16 cellular contexts compared by ENCODE assay signal in the genomic region with DNA sequence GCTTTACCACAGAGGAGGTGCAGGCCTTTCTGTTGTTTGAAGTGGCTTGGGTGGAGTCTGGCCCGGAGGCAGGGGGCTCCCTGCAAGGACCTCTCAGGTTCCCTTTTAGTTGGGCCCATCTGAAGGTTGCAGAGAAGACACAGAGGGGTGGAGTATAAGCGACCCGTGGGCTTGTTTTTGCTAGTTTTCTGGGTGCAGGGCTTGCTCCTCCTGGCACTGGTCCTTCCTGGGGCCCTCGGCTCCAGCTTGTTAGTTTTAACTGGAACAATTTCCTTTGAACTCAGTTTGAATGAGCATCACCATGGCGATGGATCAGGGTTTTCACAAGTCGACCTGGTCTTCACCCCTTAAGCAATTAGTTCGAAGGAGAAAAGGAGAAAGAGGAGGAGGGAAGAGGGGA. TPM values are rescaled to one million over a fixed set of nuclear protein-coding genes. Genes with fewer than 3 reads are reported as not detected.
DNase-seq lines count a peak whose midpoint lies in the region; ATAC-seq and TF ChIP-seq lines count a peak whose summit lies in the region.
"Had no signal": no experiment of that assay in that cellular context is flagged by ENCODE, and none has a peak within 500 bp of the region (broad histone marks: within the 10 kb centered on the region; RNA-seq: fewer than 3 reads in every experiment).

No MANE protein-coding gene starts in this region.

- H3F3A ChIP-seq in neural cell (ENCODE audit: insufficient read depth, low read length, poor library complexity, severe bottlenecking) = no peaks in the 10 kb centered on the region

- intact Hi-C loops in testis (cut with DNase I; ENCODE audit: low total_unique reads) = no loop called here

- H3K4me3 ChIP-seq in duodenal mucosa (ENCODE audit: low read depth in 1 of 2, low read length in 2 of 2) (peak overlapping the region; percentile 6 to 58), neural cell (ENCODE audit: low read length) (peak overlapping the region; percentile 10), testis (no peak overlapping the region)
- H3K4me3 ChIP-seq: psoas muscle, tibial artery had no signal

- H3K4me2 ChIP-seq in neural cell (ENCODE audit: low read length) = no peak overlapping the region

- H3K27me3 ChIP-seq in duodenal mucosa (ENCODE audit: control insufficient read depth in 1 of 2, insufficient read depth in 2 of 2, low read length in 2 of 2) (no peaks in the 10 kb centered on the region), neural cell (ENCODE audit: insufficient read depth, low read depth, low read length) (no peaks in the 10 kb centered on the region), testis (no peaks in the 10 kb centered on the region)

- peaks cover 47 to 53% of the 10 kb centered on the region in 2 donors for H3K4me1 ChIP-seq in duodenal mucosa (ENCODE audit: control insufficient read depth in 1 of 2, insufficient read depth in 2 of 2, low read length in 2 of 2)
- H3K4me1 ChIP-seq in testis = peaks cover 26% of the 10 kb centered on the region
- H3K4me1 ChIP-seq: psoas muscle had no signal

- peak overlapping the region in 1 of 2 donors; percentile 20 for H3K9ac ChIP-seq in duodenal mucosa (ENCODE audit: low read depth in 1 of 2, low read length in 2 of 2)
- no peak overlapping the region for H3K9ac ChIP-seq in neural cell (ENCODE audit: low read length)

- no peak overlapping the region for H3K27ac ChIP-seq in duodenal mucosa (ENCODE audit: low read depth, low read length)
- H3K27ac ChIP-seq in neural cell (ENCODE audit: low read length) = no peak overlapping the region
- H3K27ac ChIP-seq in testis = no peak overlapping the region
- H3K27ac ChIP-seq: psoas muscle, tibial artery had no signal

- no peak for TF ChIP-seq RAD21 in neural cell (conservative IDR thresholded peaks at IDR 0.05)

- H3K9me3 ChIP-seq in duodenal mucosa (ENCODE audit: control insufficient read depth in 1 of 2, low read length in 2 of 2) = no peaks in the 10 kb centered on the region
- no peaks in the 10 kb centered on the region for H3K9me3 ChIP-seq in neural cell (ENCODE audit: low read length)
- no peaks in the 10 kb centered on the region for H3K9me3 ChIP-seq in testis
- H3K9me3 ChIP-seq: psoas muscle, tibial artery had no signal

- no peak overlapping the region for H2AFZ ChIP-seq in neural cell (ENCODE audit: low read depth, low read length)

- peak overlapping the region; percentile 38 for H3K27ac Mint-ChIP-seq in activated naive CD4-positive, alpha-beta T cell treated with anti-CD3 and anti-CD28 coated beads, Interleukin-2, amount 50 U/mL, for 24 hours
- H3K27ac Mint-ChIP-seq in activated naive CD4-positive, alpha-beta T cell treated with anti-CD3 and anti-CD28 coated beads, Interleukin-2, amount 50 U/mL, for 72 hours = no peak overlapping the region

- H3K36me3 Mint-ChIP-seq in activated naive CD4-positive, alpha-beta T cell treated with anti-CD3 and anti-CD28 coated beads, Interleukin-2, amount 50 U/mL, for 24 hours = no peaks in the 10 kb centered on the region
- H3K36me3 Mint-ChIP-seq in activated naive CD4-positive, alpha-beta T cell treated with anti-CD3 and anti-CD28 coated beads, Interleukin-2, amount 50 U/mL, for 72 hours = no peaks in the 10 kb centered on the region

- H3K9me3 Mint-ChIP-seq in activated naive CD4-positive, alpha-beta T cell treated with anti-CD3 and anti-CD28 coated beads, Interleukin-2, amount 50 U/mL, for 24 hours = no peaks in the 10 kb centered on the region
- H3K9me3 Mint-ChIP-seq in activated naive CD4-positive, alpha-beta T cell treated with anti-CD3 and anti-CD28 coated beads, Interleukin-2, amount 50 U/mL, for 72 hours = no peaks in the 10 kb centered on the region

- TF ChIP-seq POLR2A in testis (IDR thresholded peaks at IDR 0.05) = no peak

- 75 to 79% methylated on average over 5 to 7 of the region's 7 CpGs for WGBS in testis, 2 donors

- H3K36me3 ChIP-seq in duodenal mucosa (ENCODE audit: control insufficient read depth in 1 of 2, insufficient read depth in 2 of 2, low read length in 2 of 2) (peaks cover 0 to 4% of the 10 kb centered on the region in 2 donors), neural cell (ENCODE audit: insufficient read depth, low read length) (no peaks in the 10 kb centered on the region), testis (ENCODE audit: low read depth, missing control alignments) (no peaks in the 10 kb centered on the region)
- H3K36me3 ChIP-seq: tibial artery had no signal

- no peak for ATAC-seq in activated naive CD4-positive, alpha-beta T cell treated with anti-CD3 and anti-CD28 coated beads, Interleukin-2, amount 50 U/mL, for 72 hours
- ATAC-seq: psoas muscle had no signal

- no peak for TF ChIP-seq CTCF in neural cell (IDR thresholded peaks at IDR 0.05; ENCODE audit: poor library complexity, severe bottlenecking)
- TF ChIP-seq CTCF in testis (IDR thresholded peaks at IDR 0.05) = no peak

- no peak for TF ChIP-seq EP300 in neural cell (conservative IDR thresholded peaks at IDR 0.05; ENCODE audit: poor library complexity, severe bottlenecking)

- H3K4me3 Mint-ChIP-seq in activated naive CD4-positive, alpha-beta T cell treated with anti-CD3 and anti-CD28 coated beads, Interleukin-2, amount 50 U/mL, for 24 hours = no peak overlapping the region

- H3K4me1 Mint-ChIP-seq in activated naive CD4-positive, alpha-beta T cell treated with anti-CD3 and anti-CD28 coated beads, Interleukin-2, amount 50 U/mL, for 24 hours = peaks cover 7% of the 10 kb centered on the region

- H4K20me1 ChIP-seq in neural cell (ENCODE audit: insufficient read depth) = no peaks in the 10 kb centered on the region

- no peaks in the 10 kb centered on the region for H3K79me2 ChIP-seq in neural cell (replicated peaks; ENCODE audit: insufficient read depth, low read length)

- DNase-seq in activated naive CD4-positive, alpha-beta T cell treated with anti-CD3 and anti-CD28 coated beads, Interleukin-2, amount 50 U/mL, for 72 hours (ENCODE audit: low spot score in 2 of 2) = no peak
- DNase-seq in testis (peak; percentile 2), SIG-M5 (lab: John Stamatoyannopoulos, UW) (no peak), SW480 (ENCODE audit: low spot score) (no peak), Kasumi-1 (lab: John Stamatoyannopoulos, UW) (no peak)
- DNase-seq: activated CD4-positive, alpha-beta T cell treated with anti-CD3 and anti-CD28 coated beads, Interleukin-2, amount 50 U/mL, for 48 hours; activated effector memory CD4-positive, alpha-beta T cell treated with anti-CD3 and anti-CD28 coated beads, Interleukin-2, amount 50 U/mL, for 16 hours; foreskin melanocyte; NCI-H446 treated with DMSO at 0.1 percent for 48 hours; stimulated activated CD4-positive, alpha-beta T cell treated with anti-CD3 and anti-CD28 coated beads, Interleukin-1b, Interleukin-23, amount 100 ng/mL, for 48 hours had no signal

- no peaks in the 10 kb centered on the region for H3K9me2 ChIP-seq in neural cell (ENCODE audit: insufficient read depth, low read length)

- no peaks in the 10 kb centered on the region for H3K27me3 Mint-ChIP-seq in activated naive CD4-positive, alpha-beta T cell treated with anti-CD3 and anti-CD28 coated beads, Interleukin-2, amount 50 U/mL, for 24 hours

TF ChIP-seq in neural cell, 6 proteins besides CTCF, POLR2A, EP300 and RAD21:
- TF ChIP-seq POLR2AphosphoS5 (IDR thresholded peaks at IDR 0.05) (no peak), SMC3 (conservative IDR thresholded peaks at IDR 0.05; ENCODE audit: poor library complexity) (no peak), REST (IDR thresholded peaks at IDR 0.05; ENCODE audit: borderline replicate concordance) (no peak), TAF1 (IDR thresholded peaks at IDR 0.05; ENCODE audit: low read depth) (no peak)

RNA-seq across cellular contexts. Expression of gene OAF, which starts 28.5 kb away (rescaled TPM):
- total RNA-seq in activated naive CD4-positive, alpha-beta T cell treated with anti-CD3 and anti-CD28 coated beads, Interleukin-2, amount 50 U/mL, for 72 hours = 1 to 10 TPM in 1 of 2 donors, under 1 TPM in 1; 0.57 to 2.3 TPM
- 0.14 and 0.97 TPM in 2 replicates for polyA plus RNA-seq in neural cell
- not detected in 2 replicates for polyA minus RNA-seq in neural cell
- 10 to 100 TPM in 1 of 2 donors, 1 to 10 TPM in 1; 8.5 to 11.0 TPM for total RNA-seq in testis
- polyA plus RNA-seq in testis (ENCODE audit: insufficient read depth, low read depth, low replicate concordance) = 22.6 TPM

RNA-seq across cellular contexts. Expression of gene TRIM29, which starts 44.4 kb away (rescaled TPM):
- total RNA-seq in activated naive CD4-positive, alpha-beta T cell treated with anti-CD3 and anti-CD28 coated beads, Interleukin-2, amount 50 U/mL, for 72 hours = not detected
- polyA plus RNA-seq in neural cell (0.56 and 0.82 TPM in 2 replicates), testis (ENCODE audit: insufficient read depth, low read depth, low replicate concordance) (18.2 TPM)
- 0.49 and 0.81 TPM in 2 replicates for polyA minus RNA-seq in neural cell
- total RNA-seq in testis = 10 to 100 TPM; 11.6 to 12.3 TPM
- total RNA-seq: mononuclear cell had no signal

RNA-seq across cellular contexts. Expression of gene POU2F3, which starts 57.6 kb away (rescaled TPM):
- not detected for total RNA-seq in activated naive CD4-positive, alpha-beta T cell treated with anti-CD3 and anti-CD28 coated beads, Interleukin-2, amount 50 U/mL, for 72 hours
- polyA plus RNA-seq in neural cell (not detected in 2 replicates), testis (ENCODE audit: insufficient read depth, low read depth, low replicate concordance) (0.49 TPM)
- polyA minus RNA-seq in neural cell = not detected in 2 replicates
- total RNA-seq in testis = under 1 TPM; 0.16 to 0.31 TPM
- total RNA-seq: mononuclear cell, psoas muscle had no signal
- polyA plus RNA-seq: psoas muscle had no signal

Comparison
In these comparisons a context has a peak if more than half of its experiments do, and no peak if none do; other contexts are left out.
1. H3K4me3 ChIP-seq: peak in duodenal mucosa (2 of 2) and neural cell (single experiment); none in testis (0 of 2).
2. RNA of gene TRIM29, which starts 44.4 kb away (total RNA-seq): 11.6 to 12.3 TPM in testis; not detected in activated naive CD4-positive, alpha-beta T cell treated with anti-CD3 and anti-CD28 coated beads, Interleukin-2, amount 50 U/mL, for 72 hours; every median in the first group is over 10 times any median in the second.